In genomic region chr5:57780306-57780958, GRCh38 we compare ENCODE assay signal across 1 cellular context.
TF ChIP-seq lines count a peak whose summit lies in the region.

No MANE protein-coding gene starts in this region.

TF ChIP-seq in SK-N-SH, 30 proteins besides CTCF, POLR2A, EP300 and RAD21:
- no peak for TF ChIP-seq IRF3 (IDR thresholded peaks at IDR 0.05; ENCODE audit: low read depth, low read length)
- TF ChIP-seq NRF1 (IDR thresholded peaks at IDR 0.05; ENCODE audit: low read depth, low read length), result no peak
- no peak for TF ChIP-seq POLR2AphosphoS5 (IDR thresholded peaks at IDR 0.05; ENCODE audit: low read depth, low read length)
- TF ChIP-seq MEF2A (IDR thresholded peaks at IDR 0.05; ENCODE audit: borderline replicate concordance, low read depth), result no peak
- TF ChIP-seq JUND (IDR thresholded peaks at IDR 0.05), result no peak
- TF ChIP-seq TAF1 (IDR thresholded peaks at IDR 0.05; ENCODE audit: borderline replicate concordance, low read depth, low read length), result no peak
- no peak for TF ChIP-seq ELF1 (IDR thresholded peaks at IDR 0.05)
- no peak for TF ChIP-seq RCOR1 (IDR thresholded peaks at IDR 0.05; ENCODE audit: low read length)
- no peak for TF ChIP-seq FOXM1 (IDR thresholded peaks at IDR 0.05; ENCODE audit: low read depth)
- TF ChIP-seq RXRA (IDR thresholded peaks at IDR 0.05; ENCODE audit: borderline replicate concordance, low read depth), result no peak
- TF ChIP-seq USF2 (IDR thresholded peaks at IDR 0.05; ENCODE audit: borderline replicate concordance, low read depth, low read length), result no peak
- TF ChIP-seq GABPA (IDR thresholded peaks at IDR 0.05; ENCODE audit: low read depth), result no peak
- no peak for TF ChIP-seq ZBTB33 (IDR thresholded peaks at IDR 0.05; ENCODE audit: borderline replicate concordance, low read depth)
- no peak for TF ChIP-seq FOSL2 (IDR thresholded peaks at IDR 0.05; ENCODE audit: borderline replicate concordance, low read depth)
- TF ChIP-seq TEAD4 (IDR thresholded peaks at IDR 0.05; ENCODE audit: borderline replicate concordance, insufficient read depth), result no peak
